In the genomic region with DNA sequence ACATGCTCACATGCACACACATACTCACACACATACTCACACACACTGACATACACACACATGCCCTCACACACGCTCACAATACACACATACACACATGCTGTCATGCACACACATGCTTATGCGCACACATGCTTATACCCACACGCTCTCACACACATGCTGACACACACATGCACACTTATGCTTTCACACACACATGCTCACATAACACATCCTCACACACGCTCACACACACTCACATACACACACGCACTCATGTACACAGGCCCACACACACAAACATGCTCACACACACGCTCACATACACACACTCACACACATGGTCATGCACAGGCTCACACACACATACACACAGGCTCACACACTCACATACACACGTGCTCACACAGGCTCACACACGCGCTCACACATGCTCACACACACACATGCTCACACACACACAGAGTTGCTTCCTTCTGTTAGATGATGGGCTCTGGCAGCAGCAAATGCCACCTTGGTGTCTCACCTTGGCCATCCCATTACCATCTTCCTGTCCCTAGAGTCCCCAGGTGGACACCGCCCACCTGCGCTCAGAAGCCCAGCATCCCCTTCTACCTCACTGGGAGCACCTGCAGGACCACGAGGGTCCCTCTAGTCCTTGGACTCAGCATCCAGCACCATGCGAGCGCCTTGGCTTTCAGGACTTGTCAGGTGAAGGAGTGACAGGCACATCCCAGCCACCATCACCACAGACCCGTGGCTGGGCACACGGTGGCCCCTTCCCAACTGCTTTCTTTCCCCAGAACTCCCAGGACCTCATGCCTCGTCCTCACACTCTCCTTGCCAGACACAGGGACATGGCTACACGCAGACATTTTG, we compare ENCODE assay signal across 15 cellular contexts. TPM values are rescaled to one million over a fixed set of nuclear protein-coding genes. Genes with fewer than 3 reads are reported as not detected.
DNase-seq lines count a peak whose midpoint lies in the region; ATAC-seq, FAIRE-seq and TF ChIP-seq lines count a peak whose summit lies in the region.
"Had no signal": no experiment of that assay in that cellular context is flagged by ENCODE, and none has a peak within 500 bp of the region (broad histone marks: within the 10 kb centered on the region; RNA-seq: fewer than 3 reads in every experiment).

No MANE protein-coding gene starts in this region.

- FAIRE-seq in bronchial epithelial cell (lab: Jason Lieb, UNC): peak; percentile 93
- FAIRE-seq: K562 had no signal

- H3K4me1 Mint-ChIP-seq in activated CD4-positive, alpha-beta T cell treated with anti-CD3 and anti-CD28 coated beads, Interleukin-2, amount 10 ng/mL, durations not matched to agents 24 days and 14 days: no peaks in the 10 kb centered on the region
- H3K4me1 Mint-ChIP-seq: CD8-positive, alpha-beta memory T cell had no signal

- H3K9me3 ChIP-seq in heart right ventricle: peaks cover 0 to 8% (median 0%) of the 10 kb centered on the region in 11 donors
- H3K9me3 ChIP-seq: HAP-1 had no signal

- H3K4me3 ChIP-seq in heart right ventricle (no peak overlapping the region), bronchial epithelial cell (ENCODE audit: low read depth, low read length) (no peak overlapping the region)
- H3K4me3 ChIP-seq: GM23248, HAP-1, K562 had no signal

- no peak overlapping the region for H3K27ac ChIP-seq in heart right ventricle
- H3K27ac ChIP-seq: 22Rv1, GM23248 had no signal

- H3K36me3 Mint-ChIP-seq in activated CD4-positive, alpha-beta T cell treated with anti-CD3 and anti-CD28 coated beads, Interleukin-2, amount 10 ng/mL, durations not matched to agents 24 days and 14 days (ENCODE audit: low read depth): no peaks in the 10 kb centered on the region
- H3K36me3 Mint-ChIP-seq: CD14-positive monocyte; CD8-positive, alpha-beta memory T cell had no signal

- H3K36me3 ChIP-seq in heart right ventricle (no peaks in the 10 kb centered on the region), bronchial epithelial cell (ENCODE audit: control insufficient read depth, insufficient read depth, low read length) (no peaks in the 10 kb centered on the region)
- H3K36me3 ChIP-seq: HAP-1 had no signal

- intact Hi-C loops in cardiac septum (cut with DNase I): no loop called here
- intact Hi-C loops in heart right ventricle (cut with DNase I): no loop called here
- intact Hi-C loops in activated CD4-positive, alpha-beta T cell treated with anti-CD3 and anti-CD28 coated beads, Interleukin-2, amount 10 ng/mL, durations not matched to agents 24 days and 14 days (cut with micrococcal nuclease): no loop called here

- H3K27me3 ChIP-seq in heart right ventricle (no peaks in the 10 kb centered on the region), bronchial epithelial cell (ENCODE audit: control insufficient read depth, insufficient read depth, low read length) (no peaks in the 10 kb centered on the region)

- H3K27ac Mint-ChIP-seq in activated CD4-positive, alpha-beta T cell treated with anti-CD3 and anti-CD28 coated beads, Interleukin-2, amount 10 ng/mL, durations not matched to agents 24 days and 14 days: no peak overlapping the region
- H3K27ac Mint-ChIP-seq: CD14-positive monocyte; CD8-positive, alpha-beta memory T cell had no signal

- TF ChIP-seq CTCF in heart right ventricle (IDR thresholded peaks at IDR 0.05) (no peak), bronchial epithelial cell (IDR thresholded peaks at IDR 0.05; ENCODE audit: insufficient read depth, low read length, severe bottlenecking) (no peak)

- ATAC-seq in heart right ventricle: no peak
- ATAC-seq: K562 had no signal

- peaks cover 0 to 3% (median 0%) of the 10 kb centered on the region in 9 donors for H3K4me1 ChIP-seq in heart right ventricle
- H3K4me1 ChIP-seq: HAP-1 had no signal

- DNase-seq in cardiac septum (ENCODE audit: low spot score) (peak; percentile 38), heart right ventricle (no peak), bronchial epithelial cell (ENCODE audit: low read depth) (no peak), islet precursor cell (peak; percentile 46), NCI-H82 (lab: John Stamatoyannopoulos, UW) (no peak)
- DNase-seq in effector CD4-positive, alpha-beta T cell: no peak
- no peak for DNase-seq in activated CD4-positive, alpha-beta T cell treated with anti-CD3 and anti-CD28 coated beads, Interleukin-2, amount 10 ng/mL, durations not matched to agents 24 days and 14 days
- DNase-seq: CD8-positive, alpha-beta memory T cell; DMS53; GF-D8; GM23248 had no signal

- no peaks in the 10 kb centered on the region for H3K27me3 Mint-ChIP-seq in activated CD4-positive, alpha-beta T cell treated with anti-CD3 and anti-CD28 coated beads, Interleukin-2, amount 10 ng/mL, durations not matched to agents 24 days and 14 days

- no peaks in the 10 kb centered on the region for H3K9me3 Mint-ChIP-seq in activated CD4-positive, alpha-beta T cell treated with anti-CD3 and anti-CD28 coated beads, Interleukin-2, amount 10 ng/mL, durations not matched to agents 24 days and 14 days
- H3K9me3 Mint-ChIP-seq: CD8-positive, alpha-beta memory T cell had no signal

- 75 to 84% methylated on average over 18 of the region's 18 CpGs for WGBS in heart right ventricle, 2 donors

- no peak overlapping the region for H3K4me3 Mint-ChIP-seq in activated CD4-positive, alpha-beta T cell treated with anti-CD3 and anti-CD28 coated beads, Interleukin-2, amount 10 ng/mL, durations not matched to agents 24 days and 14 days
- H3K4me3 Mint-ChIP-seq: CD14-positive monocyte; CD8-positive, alpha-beta memory T cell had no signal

RNA-seq across cellular contexts. Expression of a gene that starts 44.9 kb away (rescaled TPM):
- total RNA-seq in cardiac septum (258 TPM), heart right ventricle (100 to 1,000 TPM in 9 of 10 donors, 10 to 100 TPM in 1; 88.8 to 292 (median 189) TPM), bronchial epithelial cell (83.8 and 198 TPM in 2 replicates)
- polyA plus RNA-seq in heart right ventricle: 10 to 100 TPM; 11.4 to 30.4 TPM
- 13.4 and 17.2 TPM in 2 replicates for total RNA-seq in activated CD4-positive, alpha-beta T cell treated with anti-CD3 and anti-CD28 coated beads, Interleukin-2, amount 10 ng/mL, durations not matched to agents 24 days and 14 days
- polyA plus RNA-seq: CD14-positive monocyte had no signal

Comparison
In these comparisons a context has a peak if more than half of its experiments do, and no peak if none do; other contexts are left out.
1. DNase-seq: peak in cardiac septum (single experiment) and islet precursor cell (single experiment); none in heart right ventricle (0 of 2), bronchial epithelial cell (single experiment), effector CD4-positive, alpha-beta T cell (single experiment), NCI-H82 (single experiment) and activated CD4-positive, alpha-beta T cell treated with anti-CD3 and anti-CD28 coated beads, Interleukin-2, amount 10 ng/mL, durations not matched to agents 24 days and 14 days (single experiment).